ENCODE assay signal across 11 cellular contexts in genomic region chr21:45080639-45081414, GRCh38. TPM values are rescaled to one million over a fixed set of nuclear protein-coding genes. Genes with fewer than 3 reads are reported as not detected.
DNase-seq lines count a peak whose midpoint lies in the region; ATAC-seq and TF ChIP-seq lines count a peak whose summit lies in the region.
"Had no signal": no experiment of that assay in that cellular context is flagged by ENCODE, and none has a peak within 500 bp of the region (broad histone marks: within the 10 kb centered on the region; RNA-seq: fewer than 3 reads in every experiment).

No MANE protein-coding gene starts in this region.

- H3K4me1 ChIP-seq in BLaER1 treated with 17β-estradiol and CSF1 and Interleukin-3, amounts not matched to agents 10 nM and 100 nM, result peaks cover 56 to 91% (median 81%) of the 10 kb centered on the region in 10 experiments

- H3K9me3 ChIP-seq in BLaER1 treated with 17β-estradiol and CSF1 and Interleukin-3, amounts not matched to agents 10 nM and 100 nM (replicated peaks in 1 of 11), result peaks cover 0 to 5% (median 0%) of the 10 kb centered on the region in 11 experiments; a peak in 5 of 22 replicates

- intact Hi-C loops in left colon (cut with DNase I, micrococcal nuclease) (no loop called here), posterior vena cava (cut with DNase I) (no loop called here)

- peak overlapping the region in 1 of 11 experiments; percentile 12; a peak in 1 of 22 replicates for H3K9ac ChIP-seq in BLaER1 treated with 17β-estradiol and CSF1 and Interleukin-3, amounts not matched to agents 10 nM and 100 nM

- peak overlapping the region; percentile 48 to 100 (median 95) for H3K4me2 ChIP-seq in BLaER1 treated with 17β-estradiol and CSF1 and Interleukin-3, amounts not matched to agents 10 nM and 100 nM

- ATAC-seq in left colon, result peak; percentile 30
- no peak for ATAC-seq in HG02588 (IDR thresholded peaks at IDR 0.05; ENCODE audit: unreplicated experiment)

- peaks cover 0 to 33% (median 0%) of the 10 kb centered on the region in 11 experiments; a peak in 7 of 22 replicates for H3K27me3 ChIP-seq in BLaER1 treated with 17β-estradiol and CSF1 and Interleukin-3, amounts not matched to agents 10 nM and 100 nM

- CTCF ChIA-PET in RWPE1 (lab: Yijun Ruan, JAX), result interaction anchor here (0.8 kb wide), 1 partner anchor 17 kb away, joined by 4 read pairs; no protein-coding TSS in a partner anchor

- peak; percentile 23 for DNase-seq in RWPE1 (ENCODE audit: low spot score)
- peak; percentile 93 for DNase-seq in amniotic epithelial cell (ENCODE audit: low read depth)
- DNase-seq in left colon, result no peak
- DNase-seq in iPS-NIHi11 (ENCODE audit: low spot score), result no peak
- DNase-seq in posterior vena cava (ENCODE audit: low spot score), result no peak
- DNase-seq in SIG-M5 (lab: John Stamatoyannopoulos, UW), result no peak
- DNase-seq: GF-D8, naive B cell, T1000 had no signal

- TF ChIP-seq CTCF in RWPE1 (conservative IDR thresholded peaks at IDR 0.05; ENCODE audit: low read depth), result no peak

- POLR2A ChIA-PET in RWPE1 (lab: Yijun Ruan, JAX; ENCODE audit: low non-redundant PET), result no interaction called here

- H3K4me3 ChIP-seq in BLaER1 treated with 17β-estradiol and CSF1 and Interleukin-3, amounts not matched to agents 10 nM and 100 nM, result no peak overlapping the region

- peak overlapping the region in 4 of 11 experiments; percentile 78 to 89 (median 84); a peak in 6 of 22 replicates for H3K27ac ChIP-seq in BLaER1 treated with 17β-estradiol and CSF1 and Interleukin-3, amounts not matched to agents 10 nM and 100 nM
- H3K27ac ChIP-seq in RWPE1, result peak overlapping the region; percentile 39; the same call in 1 of the 2 replicates

- peaks cover 0 to 54% (median 16%) of the 10 kb centered on the region in 11 experiments; a peak in 15 of 22 replicates for H3K36me3 ChIP-seq in BLaER1 treated with 17β-estradiol and CSF1 and Interleukin-3, amounts not matched to agents 10 nM and 100 nM

- H4K20me1 ChIP-seq in BLaER1 treated with 17β-estradiol and CSF1 and Interleukin-3, amounts not matched to agents 10 nM and 100 nM, result peaks cover 0 to 56% (median 43%) of the 10 kb centered on the region in 11 experiments; a peak in 19 of 22 replicates

RNA-seq across cellular contexts. Expression of gene ADARB1, which starts 6.4 kb away (rescaled TPM):
- total RNA-seq in left colon (10 to 100 TPM in 1 of 2 donors, 1 to 10 TPM in 1; 6.9 to 12.4 TPM), posterior vena cava (10 to 100 TPM; 72.4 to 85.6 TPM)

Comparison
In these comparisons a context has a peak if more than half of its experiments do, and no peak if none do; other contexts are left out.
1. DNase-seq: peak in RWPE1 (single experiment) and amniotic epithelial cell (single experiment); none in left colon (0 of 2), iPS-NIHi11 (single experiment), posterior vena cava (single experiment) and SIG-M5 (single experiment).
2. RNA of gene ADARB1, which starts 6.4 kb away (total RNA-seq): 72.4 to 85.6 TPM in posterior vena cava; 6.9 to 12.4 TPM in left colon; every median in the first group is over 4 times any median in the second.